ENCODE assay signal across 38 cellular contexts in genomic region chr7:78253850-78254249, GRCh38.
"Had no signal": no experiment of that assay in that cellular context is flagged by ENCODE, and none has a peak within 500 bp of the region (broad histone marks: within the 10 kb centered on the region; RNA-seq: fewer than 3 reads in every experiment).

No MANE protein-coding gene starts in this region.

- H3K27ac ChIP-seq: ascending aorta, cardiac muscle cell, VCaP had no signal

- H3K4me3 ChIP-seq: ascending aorta, cardiac muscle cell had no signal

- DNase-seq: activated B cell treated with CpG ODN at 0.5 μM for 24 hours; activated CD4-positive, alpha-beta memory T cell treated with anti-CD3 and anti-CD28 coated beads for 36 hours; activated CD4-positive, alpha-beta T cell treated with anti-CD3 and anti-CD28 coated beads for 4 hours; activated CD4-positive, alpha-beta T cell treated with anti-CD3 and anti-CD28 coated beads, Interleukin-2, amount 10 ng/mL, durations not matched to agents 24 days and 14 days; activated CD4-positive, alpha-beta T cell treated with anti-CD3 and anti-CD28 coated beads, Interleukin-2, amount 50 U/mL, for 1 hour; activated CD4-positive, alpha-beta T cell treated with anti-CD3 and anti-CD28 coated beads, Interleukin-2, amount 50 U/mL, for 4 hours; activated CD4-positive, CD25-positive, alpha-beta regulatory T cell treated with anti-CD3 and anti-CD28 coated beads, Interleukin-2, amount 50 U/mL, for 72 hours; activated CD8-positive, alpha-beta memory T cell treated with anti-CD3 and anti-CD28 coated beads for 24 hours; activated CD8-positive, alpha-beta memory T cell treated with anti-CD3 and anti-CD28 coated beads, Interleukin-2, amount 10 ng/mL, durations not matched to agents 7 days and 5 days; activated CD8-positive, alpha-beta memory T cell treated with anti-CD3 and anti-CD28 coated beads, Interleukin-2, amount 50 U/mL, for 48 hours; activated CD8-positive, alpha-beta T cell treated with anti-CD3 and anti-CD28 coated beads for 36 hours; activated effector memory CD4-positive, alpha-beta T cell treated with Interleukin-2 at 50 U/mL for 16 hours; activated gamma-delta T cell; activated naive CD4-positive, alpha-beta T cell treated with anti-CD3 and anti-CD28 coated beads, Interleukin-2, amount 10 ng/mL, durations not matched to agents 7 days and 5 days; activated naive CD4-positive, alpha-beta T cell treated with Interleukin-2 at 50 U/mL for 16 hours; activated naive CD8-positive, alpha-beta T cell treated with anti-CD3 and anti-CD28 coated beads, Interleukin-2, amount 10 ng/mL, durations not matched to agents 7 days and 5 days; activated naive CD8-positive, alpha-beta T cell treated with anti-CD3 and anti-CD28 coated beads, Interleukin-2, amount 50 U/mL, for 24 hours; activated T-cell treated with anti-CD3 and anti-CD28 coated beads, Interleukin-2, amount 50 U/mL, for 24 hours; activated T-cell treated with anti-CD3 and anti-CD28 coated beads, Interleukin-2, amount 50 U/mL, for 48 hours; amygdala; anterior cingulate cortex; caudate nucleus; cerebellar nuclear complex; T-helper 2 cell; T-helper 9 cell had no signal

- H3K36me3 ChIP-seq: ascending aorta had no signal

- H3K4me1 ChIP-seq: ascending aorta had no signal

- H3K9me3 Mint-ChIP-seq: activated CD4-positive, alpha-beta T cell treated with anti-CD3 and anti-CD28 coated beads, Interleukin-2, amount 10 ng/mL, durations not matched to agents 24 days and 14 days; activated CD8-positive, alpha-beta T cell treated with anti-CD3 and anti-CD28 coated beads for 36 hours; activated naive CD4-positive, alpha-beta T cell treated with anti-CD3 and anti-CD28 coated beads, Interleukin-2, amount 10 ng/mL, durations not matched to agents 7 days and 5 days; activated naive CD8-positive, alpha-beta T cell treated with anti-CD3 and anti-CD28 coated beads, Interleukin-2, amount 10 ng/mL, durations not matched to agents 7 days and 5 days; activated naive CD8-positive, alpha-beta T cell treated with anti-CD3 and anti-CD28 coated beads, Interleukin-2, amount 50 U/mL, for 24 hours; activated T-cell treated with anti-CD3 and anti-CD28 coated beads, Interleukin-2, amount 50 U/mL, for 24 hours; activated T-helper 2 cell treated with anti-CD3 and anti-CD28 coated beads, Interferon-gamma antibody, Interleukin-2, Interleukin-4, amounts not matched to agents 10 μg/mL and 5 μg/mL and 100 μg/mL, durations not matched to agents 14 hours and 24 hours and 36 hours; central memory CD8-positive, alpha-beta T cell; T-helper 1 cell treated with Interleukin-12 subunit alpha and Interleukin-12 subunit beta and Interleukin-4 antibody, amounts not matched to agents 30 μg/mL and 1 μg/mL, for 36 hours; T-helper 2 cell treated with Interferon-gamma antibody and Interleukin-4, amounts not matched to agents 5 μg/mL and 100 μg/mL, for 36 hours had no signal

- FAIRE-seq: bronchial epithelial cell, colon, TTC549 had no signal

- ATAC-seq: activated CD8-positive, alpha-beta memory T cell treated with anti-CD3 and anti-CD28 coated beads, Interleukin-2, amount 10 ng/mL, durations not matched to agents 7 days and 5 days; activated CD8-positive, alpha-beta T cell treated with anti-CD3 and anti-CD28 coated beads for 36 hours; activated naive CD8-positive, alpha-beta T cell treated with anti-CD3 and anti-CD28 coated beads, Interleukin-2, amount 50 U/mL, for 24 hours had no signal

- H3K4me1 Mint-ChIP-seq: activated B cell treated with CpG ODN at 0.5 μM for 24 hours; activated CD4-positive, alpha-beta T cell treated with anti-CD3 and anti-CD28 coated beads, Interleukin-2, amount 10 ng/mL, durations not matched to agents 24 days and 14 days; activated CD8-positive, alpha-beta memory T cell treated with anti-CD3 and anti-CD28 coated beads, Interleukin-2, amount 10 ng/mL, durations not matched to agents 7 days and 5 days; activated naive CD4-positive, alpha-beta T cell treated with anti-CD3 and anti-CD28 coated beads, Interleukin-2, amount 10 ng/mL, durations not matched to agents 7 days and 5 days; activated naive CD4-positive, alpha-beta T cell treated with anti-CD3 and anti-CD28 coated beads, Interleukin-2, amount 50 U/mL, for 24 hours; activated naive CD8-positive, alpha-beta T cell treated with anti-CD3 and anti-CD28 coated beads, Interleukin-2, amount 10 ng/mL, durations not matched to agents 7 days and 5 days; activated naive CD8-positive, alpha-beta T cell treated with anti-CD3 and anti-CD28 coated beads, Interleukin-2, amount 50 U/mL, for 24 hours; brain; central memory CD8-positive, alpha-beta T cell had no signal

- H3K27me3 Mint-ChIP-seq: activated B cell treated with CpG ODN at 0.5 μM for 24 hours; activated CD4-positive, alpha-beta memory T cell treated with anti-CD3 and anti-CD28 coated beads for 36 hours; activated CD4-positive, alpha-beta T cell treated with anti-CD3 and anti-CD28 coated beads, Interleukin-2, amount 10 ng/mL, durations not matched to agents 24 days and 14 days; activated CD8-positive, alpha-beta memory T cell treated with anti-CD3 and anti-CD28 coated beads, Interleukin-2, amount 10 ng/mL, durations not matched to agents 7 days and 5 days; activated CD8-positive, alpha-beta T cell treated with anti-CD3 and anti-CD28 coated beads for 36 hours; activated naive CD4-positive, alpha-beta T cell treated with anti-CD3 and anti-CD28 coated beads, Interleukin-2, amount 10 ng/mL, durations not matched to agents 7 days and 5 days; activated naive CD4-positive, alpha-beta T cell treated with anti-CD3 and anti-CD28 coated beads, Interleukin-2, amount 50 U/mL, for 24 hours; activated naive CD8-positive, alpha-beta T cell; activated naive CD8-positive, alpha-beta T cell treated with anti-CD3 and anti-CD28 coated beads, Interleukin-2, amount 10 ng/mL, durations not matched to agents 7 days and 5 days; activated naive CD8-positive, alpha-beta T cell treated with anti-CD3 and anti-CD28 coated beads, Interleukin-2, amount 50 U/mL, for 24 hours; activated T-cell treated with anti-CD3 and anti-CD28 coated beads, Interleukin-2, amount 50 U/mL, for 24 hours; brain; central memory CD8-positive, alpha-beta T cell had no signal

- H3K36me3 Mint-ChIP-seq: activated CD4-positive, alpha-beta memory T cell treated with anti-CD3 and anti-CD28 coated beads for 36 hours; activated CD8-positive, alpha-beta memory T cell treated with anti-CD3 and anti-CD28 coated beads, Interleukin-2, amount 10 ng/mL, durations not matched to agents 7 days and 5 days; activated naive CD4-positive, alpha-beta T cell treated with anti-CD3 and anti-CD28 coated beads, Interleukin-2, amount 10 ng/mL, durations not matched to agents 7 days and 5 days; activated naive CD4-positive, alpha-beta T cell treated with anti-CD3 and anti-CD28 coated beads, Interleukin-2, amount 50 U/mL, for 24 hours; activated naive CD8-positive, alpha-beta T cell; activated naive CD8-positive, alpha-beta T cell treated with anti-CD3 and anti-CD28 coated beads, Interleukin-2, amount 10 ng/mL, durations not matched to agents 7 days and 5 days had no signal

- H3K27ac Mint-ChIP-seq: activated B cell treated with CpG ODN at 0.5 μM for 24 hours; activated CD4-positive, alpha-beta memory T cell treated with anti-CD3 and anti-CD28 coated beads for 36 hours; activated CD4-positive, alpha-beta T cell treated with anti-CD3 and anti-CD28 coated beads, Interleukin-2, amount 10 ng/mL, durations not matched to agents 24 days and 14 days; activated CD8-positive, alpha-beta memory T cell treated with anti-CD3 and anti-CD28 coated beads, Interleukin-2, amount 10 ng/mL, durations not matched to agents 7 days and 5 days; activated CD8-positive, alpha-beta T cell treated with anti-CD3 and anti-CD28 coated beads for 36 hours; activated naive CD4-positive, alpha-beta T cell treated with anti-CD3 and anti-CD28 coated beads, Interleukin-2, amount 10 ng/mL, durations not matched to agents 7 days and 5 days; activated naive CD4-positive, alpha-beta T cell treated with anti-CD3 and anti-CD28 coated beads, Interleukin-2, amount 50 U/mL, for 24 hours; activated naive CD8-positive, alpha-beta T cell; activated naive CD8-positive, alpha-beta T cell treated with anti-CD3 and anti-CD28 coated beads, Interleukin-2, amount 10 ng/mL, durations not matched to agents 7 days and 5 days; activated naive CD8-positive, alpha-beta T cell treated with anti-CD3 and anti-CD28 coated beads, Interleukin-2, amount 50 U/mL, for 24 hours; activated T-cell treated with anti-CD3 and anti-CD28 coated beads, Interleukin-2, amount 50 U/mL, for 24 hours; activated T-helper 2 cell treated with anti-CD3 and anti-CD28 coated beads, Interferon-gamma antibody, Interleukin-2, Interleukin-4, amounts not matched to agents 10 μg/mL and 5 μg/mL and 100 μg/mL, durations not matched to agents 14 hours and 24 hours and 36 hours; brain; T-helper 1 cell treated with Interleukin-12 subunit alpha and Interleukin-12 subunit beta and Interleukin-4 antibody, amounts not matched to agents 30 μg/mL and 1 μg/mL, for 36 hours; T-helper 2 cell treated with Interferon-gamma antibody and Interleukin-4, amounts not matched to agents 5 μg/mL and 100 μg/mL, for 36 hours had no signal

- H3K4me3 Mint-ChIP-seq: activated B cell treated with CpG ODN at 0.5 μM for 24 hours; activated CD4-positive, alpha-beta memory T cell treated with anti-CD3 and anti-CD28 coated beads for 36 hours; activated CD4-positive, alpha-beta T cell treated with anti-CD3 and anti-CD28 coated beads, Interleukin-2, amount 10 ng/mL, durations not matched to agents 24 days and 14 days; activated CD8-positive, alpha-beta memory T cell treated with anti-CD3 and anti-CD28 coated beads, Interleukin-2, amount 10 ng/mL, durations not matched to agents 7 days and 5 days; activated CD8-positive, alpha-beta T cell treated with anti-CD3 and anti-CD28 coated beads for 36 hours; activated naive CD4-positive, alpha-beta T cell treated with anti-CD3 and anti-CD28 coated beads, Interleukin-2, amount 10 ng/mL, durations not matched to agents 7 days and 5 days; activated naive CD4-positive, alpha-beta T cell treated with anti-CD3 and anti-CD28 coated beads, Interleukin-2, amount 50 U/mL, for 24 hours; activated naive CD8-positive, alpha-beta T cell; activated naive CD8-positive, alpha-beta T cell treated with anti-CD3 and anti-CD28 coated beads, Interleukin-2, amount 10 ng/mL, durations not matched to agents 7 days and 5 days; activated naive CD8-positive, alpha-beta T cell treated with anti-CD3 and anti-CD28 coated beads, Interleukin-2, amount 50 U/mL, for 24 hours; activated T-cell treated with anti-CD3 and anti-CD28 coated beads, Interleukin-2, amount 50 U/mL, for 24 hours; brain; central memory CD8-positive, alpha-beta T cell; T-helper 1 cell treated with Interleukin-12 subunit alpha and Interleukin-12 subunit beta and Interleukin-4 antibody, amounts not matched to agents 30 μg/mL and 1 μg/mL, for 36 hours; T-helper 2 cell treated with Interferon-gamma antibody and Interleukin-4, amounts not matched to agents 5 μg/mL and 100 μg/mL, for 36 hours had no signal

- H3K27me3 ChIP-seq: ascending aorta, cardiac muscle cell had no signal
